13 cellular contexts compared by ENCODE assay signal in genomic region chr11:57775474-57775873, GRCh38. TPM values are rescaled to one million over a fixed set of nuclear protein-coding genes. Genes with fewer than 3 reads are reported as not detected.
DNase-seq lines count a peak whose midpoint lies in the region; ATAC-seq and TF ChIP-seq lines count a peak whose summit lies in the region.
"Had no signal": no experiment of that assay in that cellular context is flagged by ENCODE, and none has a peak within 500 bp of the region (broad histone marks: within the 10 kb centered on the region; RNA-seq: fewer than 3 reads in every experiment).

No MANE protein-coding gene starts in this region.

- peaks cover 2% of the 10 kb centered on the region for H3K36me3 Mint-ChIP-seq in activated CD8-positive, alpha-beta T cell treated with anti-CD3 and anti-CD28 coated beads, Interleukin-2, amount 10 ng/mL, durations not matched to agents 7 days and 5 days (ENCODE audit: low read depth)
- H3K36me3 Mint-ChIP-seq in activated CD8-positive, alpha-beta T cell treated with anti-CD3 and anti-CD28 coated beads for 36 hours (ENCODE audit: low read depth), result no peaks in the 10 kb centered on the region
- peaks cover 4% of the 10 kb centered on the region for H3K36me3 Mint-ChIP-seq in neural crest cell (ENCODE audit: low read depth)
- no peaks in the 10 kb centered on the region for H3K36me3 Mint-ChIP-seq in natural killer cell

- WGBS in esophagus squamous epithelium, 2 donors, result 46 to 57% methylated on average over 5 of the region's 5 CpGs

- no peak for TF ChIP-seq CTCF in activated CD8-positive, alpha-beta T cell treated with anti-CD3 and anti-CD28 coated beads for 36 hours (IDR thresholded peaks at IDR 0.05)
- TF ChIP-seq CTCF in esophagus squamous epithelium (IDR thresholded peaks at IDR 0.05), result no peak
- TF ChIP-seq CTCF in neural crest cell (conservative IDR thresholded peaks at IDR 0.05), result no peak
- no peak for TF ChIP-seq CTCF in uterus (IDR thresholded peaks at IDR 0.05)
- TF ChIP-seq CTCF in foreskin fibroblast (IDR thresholded peaks at IDR 0.05; ENCODE audit: low read depth, low read length), result no peak
- TF ChIP-seq CTCF in natural killer cell (IDR thresholded peaks at IDR 0.05), result no peak

- peak overlapping the region; percentile 82 to 92 (median 90) for H3K27ac ChIP-seq in esophagus squamous epithelium
- peak overlapping the region; percentile 78 to 94 for H3K27ac ChIP-seq in uterus

- H3K36me3 ChIP-seq in esophagus squamous epithelium (peaks cover 0 to 20% (median 0%) of the 10 kb centered on the region in 3 donors), uterus (no peaks in the 10 kb centered on the region)

- no peak overlapping the region for H3K4me3 Mint-ChIP-seq in activated CD8-positive, alpha-beta T cell treated with anti-CD3 and anti-CD28 coated beads, Interleukin-2, amount 10 ng/mL, durations not matched to agents 7 days and 5 days
- no peak overlapping the region for H3K4me3 Mint-ChIP-seq in activated CD8-positive, alpha-beta T cell treated with anti-CD3 and anti-CD28 coated beads for 36 hours
- H3K4me3 Mint-ChIP-seq in neural crest cell (peak overlapping the region; percentile 74), natural killer cell (no peak overlapping the region)
- H3K4me3 Mint-ChIP-seq: activated T-helper 1 cell treated with anti-CD3 and anti-CD28 coated beads, Interleukin-12 subunit alpha, Interleukin-12 subunit beta, Interleukin-2, Interleukin-4 antibody, amounts not matched to agents 30 ng/mL and 10 ng/mL and 1 ng/mL, durations not matched to agents 14 hours and 24 hours and 36 hours had no signal

- intact Hi-C loops in activated CD8-positive, alpha-beta T cell treated with anti-CD3 and anti-CD28 coated beads for 36 hours (cut with micrococcal nuclease), result no loop called here
- intact Hi-C loops in esophagus squamous epithelium (cut with DNase I), result no loop called here
- intact Hi-C loops in uterus (cut with DNase I; ENCODE audit: low total_unique reads), result no loop called here
- intact Hi-C loops in natural killer cell (cut with micrococcal nuclease), result no loop called here

- CTCF ChIA-PET in activated CD8-positive, alpha-beta T cell treated with anti-CD3 and anti-CD28 coated beads, Interleukin-2, amount 10 ng/mL, durations not matched to agents 7 days and 5 days (lab: Charles Lee), result no interaction called here
- CTCF ChIA-PET in activated CD8-positive, alpha-beta T cell treated with anti-CD3 and anti-CD28 coated beads for 36 hours (lab: Charles Lee), result interaction anchor here (0.7 to 8.2 kb wide), 3 partner anchors 11 to 28 kb away, joined by 3 to 43 read pairs (median 6); no protein-coding TSS in a partner anchor

- H3K27ac Mint-ChIP-seq in activated CD8-positive, alpha-beta T cell treated with anti-CD3 and anti-CD28 coated beads, Interleukin-2, amount 10 ng/mL, durations not matched to agents 7 days and 5 days, result peak overlapping the region; percentile 3
- H3K27ac Mint-ChIP-seq in activated CD8-positive, alpha-beta T cell treated with anti-CD3 and anti-CD28 coated beads for 36 hours, result no peak overlapping the region
- H3K27ac Mint-ChIP-seq in neural crest cell (ENCODE audit: unreplicated experiment) (peak overlapping the region; percentile 88), natural killer cell (no peak overlapping the region)
- H3K27ac Mint-ChIP-seq: activated T-helper 1 cell treated with anti-CD3 and anti-CD28 coated beads, Interleukin-12 subunit alpha, Interleukin-12 subunit beta, Interleukin-2, Interleukin-4 antibody, amounts not matched to agents 30 ng/mL and 10 ng/mL and 1 ng/mL, durations not matched to agents 14 hours and 24 hours and 36 hours had no signal

- H3K9me3 ChIP-seq in esophagus squamous epithelium (no peaks in the 10 kb centered on the region), uterus (no peaks in the 10 kb centered on the region)

- H3K4me3 ChIP-seq in esophagus squamous epithelium (peak overlapping the region in 2 of 4 donors; percentile 0 to 31), uterus (no peak overlapping the region), foreskin fibroblast (ENCODE audit: low read depth in 1 of 2, low read length in 2 of 2) (no peak overlapping the region)

- no peaks in the 10 kb centered on the region for H3K27me3 ChIP-seq in esophagus squamous epithelium
- H3K27me3 ChIP-seq in uterus, result no peaks in the 10 kb centered on the region

- H3K4me1 ChIP-seq in esophagus squamous epithelium (peaks cover 43 to 100% (median 97%) of the 10 kb centered on the region in 3 donors), uterus (peaks cover 26 to 31% of the 10 kb centered on the region in 2 donors)

- H3K27me3 Mint-ChIP-seq in activated CD8-positive, alpha-beta T cell treated with anti-CD3 and anti-CD28 coated beads, Interleukin-2, amount 10 ng/mL, durations not matched to agents 7 days and 5 days (ENCODE audit: low read depth), result no peaks in the 10 kb centered on the region
- no peaks in the 10 kb centered on the region for H3K27me3 Mint-ChIP-seq in activated CD8-positive, alpha-beta T cell treated with anti-CD3 and anti-CD28 coated beads for 36 hours
- H3K27me3 Mint-ChIP-seq in neural crest cell (ENCODE audit: low read depth) (no peaks in the 10 kb centered on the region), natural killer cell (ENCODE audit: low read depth in 2 of 2) (no peaks in the 10 kb centered on the region)

- no peak for DNase-seq in activated CD8-positive, alpha-beta T cell treated with anti-CD3 and anti-CD28 coated beads, Interleukin-2, amount 10 ng/mL, durations not matched to agents 7 days and 5 days
- no peak for DNase-seq in activated CD8-positive, alpha-beta T cell treated with anti-CD3 and anti-CD28 coated beads for 36 hours
- DNase-seq in esophagus squamous epithelium (lab: John Stamatoyannopoulos, UW) (no peak), neural crest cell (ENCODE audit: low read depth, low spot score) (no peak), uterus (peak in 1 of 2 donors; percentile 45), foreskin fibroblast (no peak), natural killer cell (no peak)
- no peak for DNase-seq in activated effector memory CD4-positive, alpha-beta T cell treated with Interleukin-2 at 50 U/mL for 16 hours
- DNase-seq: effector memory CD4-positive, alpha-beta T cell; NCI-H2081 had no signal

- TF ChIP-seq POLR2A in esophagus squamous epithelium (IDR thresholded peaks at IDR 0.05), result no peak
- TF ChIP-seq POLR2A in uterus (IDR thresholded peaks at IDR 0.05), result no peak

- H3K9me3 Mint-ChIP-seq in activated CD8-positive, alpha-beta T cell treated with anti-CD3 and anti-CD28 coated beads, Interleukin-2, amount 10 ng/mL, durations not matched to agents 7 days and 5 days (ENCODE audit: insufficient read depth), result no peaks in the 10 kb centered on the region
- H3K9me3 Mint-ChIP-seq in activated CD8-positive, alpha-beta T cell treated with anti-CD3 and anti-CD28 coated beads for 36 hours, result no peaks in the 10 kb centered on the region
- no peaks in the 10 kb centered on the region for H3K9me3 Mint-ChIP-seq in neural crest cell
- H3K9me3 Mint-ChIP-seq in natural killer cell, result no peaks in the 10 kb centered on the region
- H3K9me3 Mint-ChIP-seq: activated T-helper 1 cell treated with anti-CD3 and anti-CD28 coated beads, Interleukin-12 subunit alpha, Interleukin-12 subunit beta, Interleukin-2, Interleukin-4 antibody, amounts not matched to agents 30 ng/mL and 10 ng/mL and 1 ng/mL, durations not matched to agents 14 hours and 24 hours and 36 hours had no signal

- POLR2A ChIA-PET in activated CD8-positive, alpha-beta T cell treated with anti-CD3 and anti-CD28 coated beads, Interleukin-2, amount 10 ng/mL, durations not matched to agents 7 days and 5 days (lab: Charles Lee), result interaction anchor here (1.5 kb wide), 1 partner anchor 17 kb away, joined by 3 read pairs; no protein-coding TSS in a partner anchor
- POLR2A ChIA-PET in activated CD8-positive, alpha-beta T cell treated with anti-CD3 and anti-CD28 coated beads for 36 hours (lab: Charles Lee), result no interaction called here

- no peak for ATAC-seq in activated CD8-positive, alpha-beta T cell treated with anti-CD3 and anti-CD28 coated beads, Interleukin-2, amount 10 ng/mL, durations not matched to agents 7 days and 5 days
- ATAC-seq in activated CD8-positive, alpha-beta T cell treated with anti-CD3 and anti-CD28 coated beads for 36 hours, result no peak
- no peak for ATAC-seq in natural killer cell

- peaks cover 42% of the 10 kb centered on the region for H3K4me1 Mint-ChIP-seq in activated CD8-positive, alpha-beta T cell treated with anti-CD3 and anti-CD28 coated beads, Interleukin-2, amount 10 ng/mL, durations not matched to agents 7 days and 5 days (ENCODE audit: low read depth)
- H3K4me1 Mint-ChIP-seq in activated CD8-positive, alpha-beta T cell treated with anti-CD3 and anti-CD28 coated beads for 36 hours (ENCODE audit: low read depth), result peaks cover 9% of the 10 kb centered on the region
- H3K4me1 Mint-ChIP-seq in neural crest cell (peaks cover 77% of the 10 kb centered on the region), natural killer cell (no peaks in the 10 kb centered on the region)

RNA-seq across cellular contexts. Expression of gene CTNND1, which starts 13.9 kb away (rescaled TPM):
- 1 to 10 TPM; 6.8 to 8.4 TPM for total RNA-seq in activated CD8-positive, alpha-beta T cell treated with anti-CD3 and anti-CD28 coated beads, Interleukin-2, amount 10 ng/mL, durations not matched to agents 7 days and 5 days
- total RNA-seq in activated CD8-positive, alpha-beta T cell treated with anti-CD3 and anti-CD28 coated beads for 36 hours, result 1 to 10 TPM; 7.3 to 7.9 TPM
- total RNA-seq in esophagus squamous epithelium (100 to 1,000 TPM; 230 to 308 (median 271) TPM), neural crest cell (144 TPM in 2 replicates), uterus (100 to 1,000 TPM in 3 of 4 donors, 10 to 100 TPM in 1; 54.1 to 226 (median 166) TPM), natural killer cell (10 to 100 TPM; 17.1 to 17.7 (median 17.3) TPM)

RNA-seq across cellular contexts. Expression of gene BTBD18, which starts 23.9 kb away (rescaled TPM):
- not detected for total RNA-seq in activated CD8-positive, alpha-beta T cell treated with anti-CD3 and anti-CD28 coated beads, Interleukin-2, amount 10 ng/mL, durations not matched to agents 7 days and 5 days
- not detected for total RNA-seq in activated CD8-positive, alpha-beta T cell treated with anti-CD3 and anti-CD28 coated beads for 36 hours
- total RNA-seq in esophagus squamous epithelium (not detected), neural crest cell (not detected in 2 replicates), uterus (not detected), natural killer cell (not detected)
- total RNA-seq: activated T-helper 1 cell treated with anti-CD3 and anti-CD28 coated beads, Interleukin-12 subunit alpha, Interleukin-12 subunit beta, Interleukin-2, Interleukin-4 antibody, amounts not matched to agents 30 ng/mL and 10 ng/mL and 1 ng/mL, durations not matched to agents 14 hours and 24 hours and 36 hours; lower leg skin; T-helper 1 cell treated with Interleukin-12 subunit alpha and Interleukin-12 subunit beta and Interleukin-4 antibody, amounts not matched to agents 30 ng/mL and 1 ng/mL, for 36 hours had no signal

RNA-seq across cellular contexts. Expression of gene SELENOH, which starts 34.2 kb away (rescaled TPM):
- 100 to 1,000 TPM; 204 to 210 TPM for total RNA-seq in activated CD8-positive, alpha-beta T cell treated with anti-CD3 and anti-CD28 coated beads, Interleukin-2, amount 10 ng/mL, durations not matched to agents 7 days and 5 days
- total RNA-seq in activated CD8-positive, alpha-beta T cell treated with anti-CD3 and anti-CD28 coated beads for 36 hours, result 100 to 1,000 TPM; 257 to 265 TPM
- 100 to 1,000 TPM in 2 of 4 donors, 10 to 100 TPM in 2; 75.2 to 166 (median 112) TPM for total RNA-seq in esophagus squamous epithelium
- 208 and 212 TPM in 2 replicates for total RNA-seq in neural crest cell
- 100 to 1,000 TPM in 2 of 4 donors, 10 to 100 TPM in 2; 78.3 to 475 (median 105) TPM for total RNA-seq in uterus
- 10 to 100 TPM; 55.3 to 83.3 (median 61.0) TPM for total RNA-seq in natural killer cell

Comparison
In these comparisons a context has a peak if more than half of its experiments do, and no peak if none do; other contexts are left out.
1. H3K27ac Mint-ChIP-seq: peak in activated CD8-positive, alpha-beta T cell treated with anti-CD3 and anti-CD28 coated beads, Interleukin-2, amount 10 ng/mL, durations not matched to agents 7 days and 5 days (single experiment) and neural crest cell (single experiment); none in activated CD8-positive, alpha-beta T cell treated with anti-CD3 and anti-CD28 coated beads for 36 hours (single experiment) and natural killer cell (0 of 2).